Comparison of ENCODE assay signal across 1 cellular context in genomic region chr13:76980075-76980718, GRCh38.
TF ChIP-seq lines count a peak whose summit lies in the region.

No MANE protein-coding gene starts in this region.

TF ChIP-seq in HepG2, 621 proteins besides CTCF, POLR2A, EP300 and RAD21 (continued from another document and continues in another):
- TF ChIP-seq, protein P1, sequence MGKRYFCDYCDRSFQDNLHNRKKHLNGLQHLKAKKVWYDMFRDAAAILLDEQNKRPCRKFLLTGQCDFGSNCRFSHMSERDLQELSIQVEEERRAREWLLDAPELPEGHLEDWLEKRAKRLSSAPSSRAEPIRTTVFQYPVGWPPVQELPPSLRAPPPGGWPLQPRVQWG (CRISPR knock-in tag; IDR thresholded peaks at IDR 0.05; ENCODE audit: borderline replicate concordance, low read depth), result no peak
- TF ChIP-seq ZNF652 (CRISPR knock-in tag; IDR thresholded peaks at IDR 0.05; ENCODE audit: borderline replicate concordance, low read depth) (no peak), ZBTB21 (CRISPR knock-in tag; IDR thresholded peaks at IDR 0.05) (no peak), TEAD3 (CRISPR knock-in tag; optimal IDR thresholded peaks at IDR 0.05; ENCODE audit: borderline replicate concordance) (peak; percentile 80), NR2F2 (IDR thresholded peaks at IDR 0.05; ENCODE audit: borderline replicate concordance, low read depth) (no peak), FOSL1 (CRISPR knock-in tag; IDR thresholded peaks at IDR 0.05; ENCODE audit: borderline replicate concordance) (no peak), ZNF800 (CRISPR knock-in tag; IDR thresholded peaks at IDR 0.05) (no peak), ZNF605 (CRISPR knock-in tag; IDR thresholded peaks at IDR 0.05) (0 out of 2 replicates have a peak, but pooled peaks have one; percentile 40), GABPB1 (CRISPR knock-in tag; IDR thresholded peaks at IDR 0.05) (peak; percentile 61), HNRNPK (IDR thresholded peaks at IDR 0.05; ENCODE audit: low read depth, low read length, poor library complexity, severe bottlenecking) (peak; percentile 31), TRIM24 (CRISPR knock-in tag; IDR thresholded peaks at IDR 0.05) (no peak), SPEN (CRISPR knock-in tag; IDR thresholded peaks at IDR 0.05; ENCODE audit: low read depth) (peak; percentile 56; the same call in 1 of the 2 replicates), KMT2A (CRISPR knock-in tag; IDR thresholded peaks at IDR 0.05) (0 out of 2 replicates have a peak, but pooled peaks have one; percentile 43), SAP130 (CRISPR knock-in tag; IDR thresholded peaks at IDR 0.05; ENCODE audit: low read depth) (peak; percentile 52), SUZ12 (IDR thresholded peaks at IDR 0.05; ENCODE audit: low read depth, low read length) (0 out of 2 replicates have a peak, but pooled peaks have one; percentile 5), POGZ (CRISPR knock-in tag; IDR thresholded peaks at IDR 0.05) (peak; percentile 50), BCL6 (CRISPR knock-in tag; IDR thresholded peaks at IDR 0.05) (0 out of 2 replicates have a peak, but pooled peaks have one; percentile 23), CBX2 (IDR thresholded peaks at IDR 0.05; ENCODE audit: low read depth, low read length) (no peak), CBX2 (CRISPR knock-in tag; IDR thresholded peaks at IDR 0.05; ENCODE audit: low read depth) (peak; percentile 94; the same call in 1 of the 2 replicates), STAG1 (CRISPR knock-in tag; IDR thresholded peaks at IDR 0.05) (peak; percentile 62), TMF1 (CRISPR knock-in tag; IDR thresholded peaks at IDR 0.05; ENCODE audit: low read depth) (no peak), MAX (IDR thresholded peaks at IDR 0.05) (peak; percentile 47), ZNF747 (CRISPR knock-in tag; IDR thresholded peaks at IDR 0.05; ENCODE audit: borderline replicate concordance) (0 out of 2 replicates have a peak, but pooled peaks have one; percentile 25), ZNF557 (CRISPR knock-in tag; IDR thresholded peaks at IDR 0.05) (no peak), MEIS2 (CRISPR knock-in tag; IDR thresholded peaks at IDR 0.05) (peak; percentile 47; the same call in 1 of the 2 replicates), ZNF768 (CRISPR knock-in tag; IDR thresholded peaks at IDR 0.05) (peak; percentile 56; the same call in 1 of the 2 replicates), DBP (CRISPR knock-in tag; IDR thresholded peaks at IDR 0.05; ENCODE audit: not compliant biosample characterization) (no peak), ZNF501 (CRISPR knock-in tag; IDR thresholded peaks at IDR 0.05) (peak; percentile 46; the same call in 1 of the 2 replicates), CBX1 (IDR thresholded peaks at IDR 0.05; ENCODE audit: low read depth) (peak; percentile 59), TAF1 (CRISPR knock-in tag; IDR thresholded peaks at IDR 0.05) (no peak), SOX13 (IDR thresholded peaks at IDR 0.05) (no peak), SOX13 (CRISPR knock-in tag; conservative IDR thresholded peaks at IDR 0.05 in 1 of 2, IDR thresholded peaks at IDR 0.05 in 1 of 2) (0 out of 4 replicates have a peak, but pooled peaks of 1 of the 2 experiments have one; percentile 23), MTF2 (CRISPR knock-in tag; IDR thresholded peaks at IDR 0.05; ENCODE audit: borderline replicate concordance) (0 out of 2 replicates have a peak, but pooled peaks have one; percentile 50), NONO (IDR thresholded peaks at IDR 0.05) (no peak), NONO (CRISPR knock-in tag; conservative IDR thresholded peaks at IDR 0.05) (peak; percentile 45; the same call in 1 of the 2 replicates), ZBTB7B (CRISPR knock-in tag; IDR thresholded peaks at IDR 0.05) (peak; percentile 85), CAMTA2 (CRISPR knock-in tag; IDR thresholded peaks at IDR 0.05; ENCODE audit: borderline replicate concordance) (no peak), HNF1B (CRISPR knock-in tag; IDR thresholded peaks at IDR 0.05) (0 out of 2 replicates have a peak, but pooled peaks have one; percentile 10), ZNF607 (CRISPR knock-in tag; IDR thresholded peaks at IDR 0.05; ENCODE audit: borderline replicate concordance) (0 out of 2 replicates have a peak, but pooled peaks have one; percentile 36), HDAC1 (CRISPR knock-in tag; IDR thresholded peaks at IDR 0.05) (no peak), SMAD3 (CRISPR knock-in tag; IDR thresholded peaks at IDR 0.05) (no peak), FOXC1 (CRISPR knock-in tag; IDR thresholded peaks at IDR 0.05; ENCODE audit: borderline replicate concordance) (no peak), ZNF510 (CRISPR knock-in tag; IDR thresholded peaks at IDR 0.05; ENCODE audit: low read depth) (no peak), ZNF788 (CRISPR knock-in tag; IDR thresholded peaks at IDR 0.05; ENCODE audit: borderline replicate concordance) (peak; percentile 43; the same call in 1 of the 2 replicates), KDM2A (CRISPR knock-in tag; IDR thresholded peaks at IDR 0.05; ENCODE audit: borderline replicate concordance, low read depth) (peak; percentile 90; the same call in 1 of the 2 replicates), ZSCAN21 (CRISPR knock-in tag; IDR thresholded peaks at IDR 0.05; ENCODE audit: borderline replicate concordance) (peak; percentile 26; the same call in 1 of the 2 replicates), ZNF292 (CRISPR knock-in tag; IDR thresholded peaks at IDR 0.05; ENCODE audit: borderline replicate concordance, low read depth) (peak; percentile 49; the same call in 1 of the 2 replicates), AHR (CRISPR knock-in tag; IDR thresholded peaks at IDR 0.05) (no peak), ZMYM4 (CRISPR knock-in tag; IDR thresholded peaks at IDR 0.05) (peak; percentile 70; the same call in 1 of the 2 replicates), MIXL1 (CRISPR knock-in tag; IDR thresholded peaks at IDR 0.05) (peak; percentile 42; the same call in 1 of the 2 replicates), NKX3-1 (CRISPR knock-in tag; IDR thresholded peaks at IDR 0.05) (no peak), KLF12 (CRISPR knock-in tag; IDR thresholded peaks at IDR 0.05; ENCODE audit: borderline replicate concordance) (0 out of 2 replicates have a peak, but pooled peaks have one; percentile 36), CHD4 (IDR thresholded peaks at IDR 0.05; ENCODE audit: borderline replicate concordance, low read length) (no peak)
- TF ChIP-seq, protein P2, sequence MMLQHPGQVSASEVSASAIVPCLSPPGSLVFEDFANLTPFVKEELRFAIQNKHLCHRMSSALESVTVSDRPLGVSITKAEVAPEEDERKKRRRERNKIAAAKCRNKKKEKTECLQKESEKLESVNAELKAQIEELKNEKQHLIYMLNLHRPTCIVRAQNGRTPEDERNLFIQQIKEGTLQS (CRISPR knock-in tag; IDR thresholded peaks at IDR 0.05), result no peak
- TF ChIP-seq, protein P3, sequence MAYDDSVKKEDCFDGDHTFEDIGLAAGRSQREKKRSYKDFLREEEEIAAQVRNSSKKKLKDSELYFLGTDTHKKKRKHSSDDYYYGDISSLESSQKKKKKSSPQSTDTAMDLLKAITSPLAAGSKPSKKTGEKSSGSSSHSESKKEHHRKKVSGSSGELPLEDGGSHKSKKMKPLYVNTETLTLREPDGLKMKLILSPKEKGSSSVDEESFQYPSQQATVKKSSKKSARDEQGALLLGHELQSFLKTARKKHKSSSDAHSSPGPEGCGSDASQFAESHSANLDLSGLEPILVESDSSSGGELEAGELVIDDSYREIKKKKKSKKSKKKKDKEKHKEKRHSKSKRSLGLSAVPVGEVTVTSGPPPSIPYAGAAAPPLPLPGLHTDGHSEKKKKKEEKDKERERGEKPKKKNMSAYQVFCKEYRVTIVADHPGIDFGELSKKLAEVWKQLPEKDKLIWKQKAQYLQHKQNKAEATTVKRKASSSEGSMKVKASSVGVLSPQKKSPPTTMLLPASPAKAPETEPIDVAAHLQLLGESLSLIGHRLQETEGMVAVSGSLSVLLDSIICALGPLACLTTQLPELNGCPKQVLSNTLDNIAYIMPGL (CRISPR knock-in tag; IDR thresholded peaks at IDR 0.05; ENCODE audit: borderline replicate concordance in 1 of 2, low read depth in 1 of 2), result peak; percentile 91 to 92
- TF ChIP-seq, protein P4, sequence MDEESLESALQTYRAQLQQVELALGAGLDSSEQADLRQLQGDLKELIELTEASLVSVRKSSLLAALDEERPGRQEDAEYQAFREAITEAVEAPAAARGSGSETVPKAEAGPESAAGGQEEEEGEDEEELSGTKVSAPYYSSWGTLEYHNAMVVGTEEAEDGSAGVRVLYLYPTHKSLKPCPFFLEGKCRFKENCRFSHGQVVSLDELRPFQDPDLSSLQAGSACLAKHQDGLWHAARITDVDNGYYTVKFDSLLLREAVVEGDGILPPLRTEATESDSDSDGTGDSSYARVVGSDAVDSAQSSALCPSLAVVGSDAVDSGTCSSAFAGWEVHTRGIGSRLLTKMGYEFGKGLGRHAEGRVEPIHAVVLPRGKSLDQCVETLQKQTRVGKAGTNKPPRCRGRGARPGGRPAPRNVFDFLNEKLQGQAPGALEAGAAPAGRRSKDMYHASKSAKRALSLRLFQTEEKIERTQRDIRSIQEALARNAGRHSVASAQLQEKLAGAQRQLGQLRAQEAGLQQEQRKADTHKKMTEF (CRISPR knock-in tag; IDR thresholded peaks at IDR 0.05), result peak; percentile 33; the same call in 1 of the 2 replicates
- TF ChIP-seq, protein P5, sequence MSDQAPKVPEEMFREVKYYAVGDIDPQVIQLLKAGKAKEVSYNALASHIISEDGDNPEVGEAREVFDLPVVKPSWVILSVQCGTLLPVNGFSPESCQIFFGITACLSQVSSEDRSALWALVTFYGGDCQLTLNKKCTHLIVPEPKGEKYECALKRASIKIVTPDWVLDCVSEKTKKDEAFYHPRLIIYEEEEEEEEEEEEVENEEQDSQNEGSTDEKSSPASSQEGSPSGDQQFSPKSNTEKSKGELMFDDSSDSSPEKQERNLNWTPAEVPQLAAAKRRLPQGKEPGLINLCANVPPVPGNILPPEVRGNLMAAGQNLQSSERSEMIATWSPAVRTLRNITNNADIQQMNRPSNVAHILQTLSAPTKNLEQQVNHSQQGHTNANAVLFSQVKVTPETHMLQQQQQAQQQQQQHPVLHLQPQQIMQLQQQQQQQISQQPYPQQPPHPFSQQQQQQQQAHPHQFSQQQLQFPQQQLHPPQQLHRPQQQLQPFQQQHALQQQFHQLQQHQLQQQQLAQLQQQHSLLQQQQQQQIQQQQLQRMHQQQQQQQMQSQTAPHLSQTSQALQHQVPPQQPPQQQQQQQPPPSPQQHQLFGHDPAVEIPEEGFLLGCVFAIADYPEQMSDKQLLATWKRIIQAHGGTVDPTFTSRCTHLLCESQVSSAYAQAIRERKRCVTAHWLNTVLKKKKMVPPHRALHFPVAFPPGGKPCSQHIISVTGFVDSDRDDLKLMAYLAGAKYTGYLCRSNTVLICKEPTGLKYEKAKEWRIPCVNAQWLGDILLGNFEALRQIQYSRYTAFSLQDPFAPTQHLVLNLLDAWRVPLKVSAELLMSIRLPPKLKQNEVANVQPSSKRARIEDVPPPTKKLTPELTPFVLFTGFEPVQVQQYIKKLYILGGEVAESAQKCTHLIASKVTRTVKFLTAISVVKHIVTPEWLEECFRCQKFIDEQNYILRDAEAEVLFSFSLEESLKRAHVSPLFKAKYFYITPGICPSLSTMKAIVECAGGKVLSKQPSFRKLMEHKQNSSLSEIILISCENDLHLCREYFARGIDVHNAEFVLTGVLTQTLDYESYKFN (CRISPR knock-in tag; conservative IDR thresholded peaks at IDR 0.05), result peak; percentile 30; the same call in 1 of the 2 replicates
- TF ChIP-seq, protein P6, sequence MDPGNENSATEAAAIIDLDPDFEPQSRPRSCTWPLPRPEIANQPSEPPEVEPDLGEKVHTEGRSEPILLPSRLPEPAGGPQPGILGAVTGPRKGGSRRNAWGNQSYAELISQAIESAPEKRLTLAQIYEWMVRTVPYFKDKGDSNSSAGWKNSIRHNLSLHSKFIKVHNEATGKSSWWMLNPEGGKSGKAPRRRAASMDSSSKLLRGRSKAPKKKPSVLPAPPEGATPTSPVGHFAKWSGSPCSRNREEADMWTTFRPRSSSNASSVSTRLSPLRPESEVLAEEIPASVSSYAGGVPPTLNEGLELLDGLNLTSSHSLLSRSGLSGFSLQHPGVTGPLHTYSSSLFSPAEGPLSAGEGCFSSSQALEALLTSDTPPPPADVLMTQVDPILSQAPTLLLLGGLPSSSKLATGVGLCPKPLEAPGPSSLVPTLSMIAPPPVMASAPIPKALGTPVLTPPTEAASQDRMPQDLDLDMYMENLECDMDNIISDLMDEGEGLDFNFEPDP (CRISPR knock-in tag; conservative IDR thresholded peaks at IDR 0.05), result no peak
